Comparison of ENCODE assay signal across 1 cellular context in the genomic region with DNA sequence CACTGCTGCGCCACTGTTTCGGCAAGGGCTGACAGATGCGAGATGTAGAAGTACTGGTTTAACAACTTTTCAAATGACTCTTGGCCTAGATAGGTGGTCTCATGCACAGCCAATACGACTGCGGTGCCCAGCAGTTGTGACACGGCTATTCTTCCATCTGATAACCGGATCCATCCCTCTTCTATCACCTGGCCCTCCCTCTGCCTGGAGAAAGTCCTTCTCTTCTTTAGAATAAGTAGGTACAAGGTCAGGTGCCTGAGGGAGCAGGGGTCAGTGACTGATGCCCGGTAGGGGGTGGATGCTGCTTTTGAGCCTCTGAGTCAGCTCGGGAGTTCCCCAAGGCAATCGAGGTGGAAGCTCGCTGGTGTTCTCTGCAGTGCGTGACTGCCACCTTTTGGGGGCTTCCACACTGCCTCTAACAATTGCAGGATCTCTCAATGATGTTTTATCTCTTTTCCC.
TF ChIP-seq lines count a peak whose summit lies in the region.

No MANE protein-coding gene starts in this region.

TF ChIP-seq in H1, 55 proteins besides CTCF, POLR2A, EP300 and RAD21 (continued from another document):
- TF ChIP-seq, protein P1, sequence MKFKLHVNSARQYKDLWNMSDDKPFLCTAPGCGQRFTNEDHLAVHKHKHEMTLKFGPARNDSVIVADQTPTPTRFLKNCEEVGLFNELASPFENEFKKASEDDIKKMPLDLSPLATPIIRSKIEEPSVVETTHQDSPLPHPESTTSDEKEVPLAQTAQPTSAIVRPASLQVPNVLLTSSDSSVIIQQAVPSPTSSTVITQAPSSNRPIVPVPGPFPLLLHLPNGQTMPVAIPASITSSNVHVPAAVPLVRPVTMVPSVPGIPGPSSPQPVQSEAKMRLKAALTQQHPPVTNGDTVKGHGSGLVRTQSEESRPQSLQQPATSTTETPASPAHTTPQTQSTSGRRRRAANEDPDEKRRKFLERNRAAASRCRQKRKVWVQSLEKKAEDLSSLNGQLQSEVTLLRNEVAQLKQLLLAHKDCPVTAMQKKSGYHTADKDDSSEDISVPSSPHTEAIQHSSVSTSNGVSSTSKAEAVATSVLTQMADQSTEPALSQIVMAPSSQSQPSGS (IDR thresholded peaks at IDR 0.05; ENCODE audit: low read length): no peak
- TF ChIP-seq ASH2L (IDR thresholded peaks at IDR 0.05; ENCODE audit: low read length): peak; percentile 59
- TF ChIP-seq CBX8 (IDR thresholded peaks at IDR 0.05; ENCODE audit: borderline replicate concordance, low read depth, low read length): no peak
